Comparison of ENCODE assay signal across 29 cellular contexts in the genomic region with DNA sequence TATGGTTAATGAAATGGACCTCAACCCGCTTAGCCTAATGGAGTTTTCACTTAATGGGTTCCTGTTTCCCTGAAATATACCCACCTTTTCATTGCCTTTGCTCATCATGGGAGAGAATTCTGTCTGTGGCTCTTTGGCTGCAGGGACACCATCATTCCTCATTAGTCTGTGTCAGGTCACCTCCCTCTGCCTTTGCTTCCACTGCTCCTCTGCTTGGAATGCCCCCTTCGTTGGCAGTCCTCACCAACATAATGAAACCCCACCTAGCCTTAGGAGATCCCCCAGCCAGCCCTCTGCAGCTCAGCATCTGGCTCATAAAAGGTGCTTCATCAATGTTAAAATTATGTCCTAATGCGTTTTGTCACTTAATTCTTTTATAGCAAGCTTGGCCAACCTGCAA. TPM values are rescaled to one million over a fixed set of nuclear protein-coding genes. Genes with fewer than 3 reads are reported as not detected.
"Had no signal": no experiment of that assay in that cellular context is flagged by ENCODE, and none has a peak within 500 bp of the region (broad histone marks: within the 10 kb centered on the region; RNA-seq: fewer than 3 reads in every experiment).

No MANE protein-coding gene starts in this region.

- H3K27me3 Mint-ChIP-seq: activated naive CD8-positive, alpha-beta T cell treated with anti-CD3 and anti-CD28 coated beads for 36 hours had no signal

- H3K4me3 Mint-ChIP-seq: activated CD4-positive, alpha-beta T cell treated with anti-CD3 and anti-CD28 coated beads, Interleukin-2, amount 10 ng/mL, durations not matched to agents 24 days and 14 days; activated CD8-positive, alpha-beta T cell treated with anti-CD3 and anti-CD28 coated beads for 36 hours; activated naive CD8-positive, alpha-beta T cell treated with anti-CD3 and anti-CD28 coated beads for 36 hours; activated T-cell treated with anti-CD3 and anti-CD28 coated beads, Interleukin-2, amount 50 U/mL, for 72 hours; activated T-helper 17 cell treated with anti-CD3 and anti-CD28 coated beads, Interleukin-2, amount 50 U/mL, for 72 hours had no signal

- H3K9me3 Mint-ChIP-seq: activated CD4-positive, alpha-beta T cell treated with anti-CD3 and anti-CD28 coated beads, Interleukin-2, amount 10 ng/mL, durations not matched to agents 24 days and 14 days; activated CD8-positive, alpha-beta T cell treated with anti-CD3 and anti-CD28 coated beads for 36 hours; activated naive CD8-positive, alpha-beta T cell treated with anti-CD3 and anti-CD28 coated beads for 36 hours; activated T-cell treated with anti-CD3 and anti-CD28 coated beads, Interleukin-2, amount 50 U/mL, for 72 hours; activated T-helper 17 cell treated with anti-CD3 and anti-CD28 coated beads, Interleukin-2, amount 50 U/mL, for 72 hours had no signal

- H3K27ac ChIP-seq: brain microvascular endothelial cell, WERI-Rb-1 had no signal

- H3K27me3 ChIP-seq: brain microvascular endothelial cell, MG63 had no signal

- H3K27ac Mint-ChIP-seq: activated CD4-positive, alpha-beta T cell treated with anti-CD3 and anti-CD28 coated beads, Interleukin-2, amount 10 ng/mL, durations not matched to agents 24 days and 14 days; activated CD8-positive, alpha-beta T cell treated with anti-CD3 and anti-CD28 coated beads for 36 hours; activated naive CD8-positive, alpha-beta T cell treated with anti-CD3 and anti-CD28 coated beads for 36 hours; activated T-cell treated with anti-CD3 and anti-CD28 coated beads, Interleukin-2, amount 50 U/mL, for 72 hours; activated T-helper 17 cell treated with anti-CD3 and anti-CD28 coated beads, Interleukin-2, amount 50 U/mL, for 72 hours had no signal

- H3K36me3 Mint-ChIP-seq: activated naive CD8-positive, alpha-beta T cell treated with anti-CD3 and anti-CD28 coated beads for 36 hours had no signal

- DNase-seq: activated CD4-positive, alpha-beta T cell treated with anti-CD3 and anti-CD28 coated beads, Interleukin-2, amount 10 ng/mL, durations not matched to agents 24 days and 14 days; activated CD4-positive, alpha-beta T cell treated with anti-CD3 and anti-CD28 coated beads, Interleukin-2, amount 50 U/mL, for 4 hours; activated CD8-positive, alpha-beta T cell treated with anti-CD3 and anti-CD28 coated beads for 36 hours; activated effector memory CD4-positive, alpha-beta T cell treated with anti-CD3 and anti-CD28 coated beads, Interleukin-2, amount 50 U/mL, for 16 hours; activated naive CD4-positive, alpha-beta T cell; activated naive CD4-positive, alpha-beta T cell treated with anti-CD3 and anti-CD28 coated beads, Interleukin-2, amount 50 U/mL, for 16 hours; activated naive CD8-positive, alpha-beta T cell treated with anti-CD3 and anti-CD28 coated beads for 36 hours; activated T-cell treated with anti-CD3 and anti-CD28 coated beads, Interleukin-2, amount 50 U/mL, for 1 hour; activated T-cell treated with anti-CD3 and anti-CD28 coated beads, Interleukin-2, amount 50 U/mL, for 72 hours; amniotic stem cell; aorta; brain microvascular endothelial cell; central memory CD4-positive, alpha-beta T cell; Kasumi-1; MG63; NCI-H1048; NCI-H1436 treated with DMSO at 0.1 percent for 48 hours; NCI-H1694 treated with DMSO at 0.1 percent for 48 hours; NCI-H2029; NCI-H345; NCI-H524 treated with DMSO at 0.1 percent for 48 hours; Right ventricle myocardium superior; SW 1271; T-helper 1 cell; T-helper 2 cell; T-helper 9 cell; WERI-Rb-1 had no signal

- H3K4me1 Mint-ChIP-seq: activated CD4-positive, alpha-beta T cell treated with anti-CD3 and anti-CD28 coated beads, Interleukin-2, amount 10 ng/mL, durations not matched to agents 24 days and 14 days; activated naive CD8-positive, alpha-beta T cell treated with anti-CD3 and anti-CD28 coated beads for 36 hours; activated T-helper 17 cell treated with anti-CD3 and anti-CD28 coated beads, Interleukin-2, amount 50 U/mL, for 72 hours had no signal

- H3K4me3 ChIP-seq: MG63 had no signal

- H3K36me3 ChIP-seq: brain microvascular endothelial cell, MG63, WERI-Rb-1 had no signal

- H3K9me3 ChIP-seq: MG63 had no signal

RNA-seq across cellular contexts. Expression of gene C1GALT1C1L, which starts 53.5 kb away (rescaled TPM):
- total RNA-seq: activated CD4-positive, alpha-beta T cell treated with anti-CD3 and anti-CD28 coated beads, Interleukin-2, amount 10 ng/mL, durations not matched to agents 24 days and 14 days; activated T-helper 17 cell treated with anti-CD3 and anti-CD28 coated beads, Interleukin-2, amount 50 U/mL, for 72 hours; OCI-LY7 had no signal
